19 cellular contexts compared by ENCODE assay signal in the genomic region with DNA sequence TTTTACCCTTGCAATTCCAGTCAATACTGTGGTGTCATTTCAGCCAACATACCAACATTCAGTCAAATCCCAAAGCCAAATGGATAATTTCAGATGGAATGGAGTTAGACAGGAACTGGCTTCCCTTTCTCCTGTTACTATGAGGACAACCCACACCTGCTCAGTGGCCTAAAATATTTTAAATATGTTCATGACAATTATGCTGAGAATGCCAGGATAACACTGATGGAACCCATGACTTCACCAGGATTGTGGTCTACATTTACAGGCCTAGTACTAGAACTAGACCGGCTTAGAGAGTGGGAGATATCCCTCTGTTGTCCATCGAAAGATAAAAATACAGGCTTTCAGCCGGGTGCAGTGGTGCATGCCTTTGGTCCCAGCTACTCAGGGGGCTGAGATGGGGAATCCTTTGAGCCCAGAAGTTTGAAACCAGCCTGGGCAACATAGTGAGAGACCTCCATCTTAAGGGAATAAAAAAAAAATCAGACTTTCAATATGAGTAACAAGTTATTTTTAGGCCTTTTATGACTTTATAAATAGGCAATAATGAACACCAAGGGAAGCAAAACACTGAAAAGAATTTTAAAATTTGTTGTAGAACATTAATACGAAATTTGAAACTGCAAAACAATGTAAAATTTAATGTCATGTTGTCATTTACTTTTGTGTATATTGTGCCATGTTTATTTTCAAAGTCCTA. TPM values are rescaled to one million over a fixed set of nuclear protein-coding genes. Genes with fewer than 3 reads are reported as not detected.
DNase-seq lines count a peak whose midpoint lies in the region; ATAC-seq, FAIRE-seq and TF ChIP-seq lines count a peak whose summit lies in the region.
"Had no signal": no experiment of that assay in that cellular context is flagged by ENCODE, and none has a peak within 500 bp of the region (broad histone marks: within the 10 kb centered on the region; RNA-seq: fewer than 3 reads in every experiment).

No MANE protein-coding gene starts in this region.

- H3K27ac Mint-ChIP-seq in activated T-cell treated with anti-CD3 and anti-CD28 coated beads, Interleukin-2, amount 50 U/mL, for 72 hours, result no peak overlapping the region

- TSS peak; percentile 33 for BruUV-seq in A673 (replicated peaks; lab: Mats Ljungman, UMichigan)

- no peak for ATAC-seq in GM18502 (IDR thresholded peaks at IDR 0.05; ENCODE audit: poor library complexity, unreplicated experiment)
- no peak for ATAC-seq in HG02970 (IDR thresholded peaks at IDR 0.05; ENCODE audit: low FRiP score, unreplicated experiment)
- no peak for ATAC-seq in activated T-cell treated with anti-CD3 and anti-CD28 coated beads, Interleukin-2, amount 50 U/mL, for 72 hours (replicated peaks in 1 of 2)
- ATAC-seq: Panc1 had no signal

- no peaks in the 10 kb centered on the region for H3K4me1 Mint-ChIP-seq in activated T-cell treated with anti-CD3 and anti-CD28 coated beads, Interleukin-2, amount 50 U/mL, for 72 hours (ENCODE audit: low read depth)

- H3K9me3 ChIP-seq in A673 (ENCODE audit: low read depth, low read length, poor library complexity, severe bottlenecking) (no peaks in the 10 kb centered on the region), SJCRH30 (replicated peaks) (no peaks in the 10 kb centered on the region)
- H3K9me3 ChIP-seq: BE2C had no signal

- H3K4me3 ChIP-seq in A673 (ENCODE audit: low read depth, low read length, poor library complexity, severe bottlenecking) (no peak overlapping the region), SJCRH30 (no peak overlapping the region)

- no peaks in the 10 kb centered on the region for H3K4me1 ChIP-seq in A673 (ENCODE audit: insufficient read depth, low read length, poor library complexity, severe bottlenecking)
- peaks cover 5% of the 10 kb centered on the region; the same call in 1 of the 2 replicates for H3K4me1 ChIP-seq in SJCRH30
- H3K4me1 ChIP-seq: BE2C had no signal

- TF ChIP-seq CTCF in A673 (conservative IDR thresholded peaks at IDR 0.05; ENCODE audit: low read depth, low read length), result no peak

- H3K4me3 Mint-ChIP-seq in activated T-cell treated with anti-CD3 and anti-CD28 coated beads, Interleukin-2, amount 50 U/mL, for 72 hours, result no peak overlapping the region

- H3K36me3 ChIP-seq in A673 (ENCODE audit: insufficient read depth, low read length, poor library complexity, severe bottlenecking) (peaks cover 36% of the 10 kb centered on the region), SJCRH30 (peaks cover 36% of the 10 kb centered on the region)

- intact Hi-C loops in A673 (cut with micrococcal nuclease; ENCODE audit: unreplicated experiment), result no loop called here

- H3K9me3 Mint-ChIP-seq in activated T-cell treated with anti-CD3 and anti-CD28 coated beads, Interleukin-2, amount 50 U/mL, for 72 hours, result no peaks in the 10 kb centered on the region

- peak; percentile 21 for FAIRE-seq in GM19239 (lab: Jason Lieb, UNC)
- FAIRE-seq: HTR-8/SVneo had no signal

- CTCF ChIA-PET in A673 (lab: Charles Lee), result no interaction called here

- H3K27me3 ChIP-seq in A673 (replicated peaks; ENCODE audit: insufficient read depth, low read depth, low read length, poor library complexity) (no peaks in the 10 kb centered on the region), SJCRH30 (no peaks in the 10 kb centered on the region)
- H3K27me3 ChIP-seq: BE2C had no signal

- H3K27ac ChIP-seq in A673 (ENCODE audit: low read depth, low read length, poor library complexity, severe bottlenecking) (no peak overlapping the region), SJCRH30 (peak overlapping the region; percentile 27; the same call in 1 of the 2 replicates)

- DNase-seq in A673 (ENCODE audit: low spot score) (no peak), GM19239 (ENCODE audit: insufficient read length, low spot score) (no peak), SJCRH30 (peak; percentile 58 to 61), kidney tubule cell (ENCODE audit: low spot score) (peak; percentile 25)
- DNase-seq in activated T-cell treated with anti-CD3 and anti-CD28 coated beads, Interleukin-2, amount 50 U/mL, for 72 hours, result no peak
- no peak for DNase-seq in stimulated activated CD4-positive, alpha-beta T cell treated with anti-CD3 and anti-CD28 coated beads, Interleukin-12 subunit alpha, Interleukin-12 subunit beta, amount 100 ng/mL, for 4 hours
- DNase-seq: BE2C, GOT3, HCEC 1CT, KG1, NCI-H1417, NCI-H1694 treated with DMSO at 0.1 percent for 48 hours, NCI-H446, NCI-H526, SIG-M5 had no signal

- H3K36me3 Mint-ChIP-seq in activated T-cell treated with anti-CD3 and anti-CD28 coated beads, Interleukin-2, amount 50 U/mL, for 72 hours (ENCODE audit: insufficient read depth in 2 of 2), result peaks cover 3 to 13% of the 10 kb centered on the region in 2 donors

- no peaks in the 10 kb centered on the region for H3K27me3 Mint-ChIP-seq in activated T-cell treated with anti-CD3 and anti-CD28 coated beads, Interleukin-2, amount 50 U/mL, for 72 hours (ENCODE audit: low read depth)

- POLR2A ChIA-PET in A673 (lab: Charles Lee; ENCODE audit: low non-redundant PET), result no interaction called here

RNA-seq across cellular contexts. Expression of a gene that starts 14.2 kb away (rescaled TPM):
- 15.3 and 15.6 TPM in 2 replicates for total RNA-seq in A673 (2021)
- total RNA-seq in SJCRH30 (2014; rRNA removed; shearing (Covaris generic)), result 19.8 and 22.2 TPM in 2 replicates
- 10 to 100 TPM; 12.3 to 12.4 TPM for total RNA-seq in activated T-cell treated with anti-CD3 and anti-CD28 coated beads, Interleukin-2, amount 50 U/mL, for 72 hours

RNA-seq across cellular contexts. Expression of a gene that starts 14.4 kb away (rescaled TPM):
- 13.1 and 15.0 TPM in 2 replicates for total RNA-seq in A673 (2021)
- total RNA-seq in SJCRH30 (2014; rRNA removed; shearing (Covaris generic)), result 18.8 and 23.9 TPM in 2 replicates
- total RNA-seq in activated T-cell treated with anti-CD3 and anti-CD28 coated beads, Interleukin-2, amount 50 U/mL, for 72 hours, result 10 to 100 TPM; 12.4 to 14.8 TPM

RNA-seq across cellular contexts. Expression of a gene that starts 58.2 kb away (rescaled TPM):
- 64.4 and 68.4 TPM in 2 replicates for total RNA-seq in A673 (2021)
- total RNA-seq in SJCRH30 (2014; rRNA removed; shearing (Covaris generic)), result 35.4 and 46.0 TPM in 2 replicates
- total RNA-seq in activated T-cell treated with anti-CD3 and anti-CD28 coated beads, Interleukin-2, amount 50 U/mL, for 72 hours, result 10 to 100 TPM; 30.1 to 42.9 TPM

Comparison
In these comparisons a context has a peak if more than half of its experiments do, and no peak if none do; other contexts are left out.
1. DNase-seq: peak in SJCRH30 (2 of 2) and kidney tubule cell (single experiment); none in A673 (single experiment), GM19239 (single experiment), activated T-cell treated with anti-CD3 and anti-CD28 coated beads, Interleukin-2, amount 50 U/mL, for 72 hours (0 of 2) and stimulated activated CD4-positive, alpha-beta T cell treated with anti-CD3 and anti-CD28 coated beads, Interleukin-12 subunit alpha, Interleukin-12 subunit beta, amount 100 ng/mL, for 4 hours (single experiment).